In the genomic region with DNA sequence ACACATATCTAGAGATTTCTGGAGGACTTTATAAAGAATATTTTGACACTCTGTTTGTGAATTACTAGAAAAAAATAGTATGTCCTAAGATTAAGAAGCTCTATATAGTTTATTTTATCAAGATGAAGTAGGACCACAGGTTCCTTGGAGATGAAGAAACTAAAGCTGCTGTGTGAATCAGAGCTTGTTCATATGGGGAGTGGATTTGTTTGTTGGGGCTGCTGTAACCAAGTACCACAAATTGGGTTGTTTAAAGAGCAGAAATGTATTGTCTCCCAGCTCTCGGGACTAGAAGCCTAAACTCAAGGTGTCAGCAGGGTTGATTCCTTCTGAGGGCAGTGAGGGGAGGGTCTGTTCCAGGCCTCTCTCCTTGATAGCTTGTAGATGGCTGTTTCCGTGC, we compare ENCODE assay signal across 23 cellular contexts.
"Had no signal": no experiment of that assay in that cellular context is flagged by ENCODE, and none has a peak within 500 bp of the region (broad histone marks: within the 10 kb centered on the region; RNA-seq: fewer than 3 reads in every experiment).

No MANE protein-coding gene starts in this region.

- H2AFZ ChIP-seq: hepatocyte had no signal

- H3K9me3 ChIP-seq: gastrocnemius medialis, spleen, thyroid gland had no signal

- H3K4me2 ChIP-seq: hepatocyte had no signal

- H3K4me1 ChIP-seq: gastrocnemius medialis, spleen had no signal

- H3K27ac ChIP-seq: gastrocnemius medialis, hepatocyte, spleen, thyroid gland had no signal

- H3K27me3 ChIP-seq: dorsolateral prefrontal cortex, gastrocnemius medialis, hepatocyte, spleen, thyroid gland had no signal

- DNase-seq: cortex of kidney; dorsolateral prefrontal cortex; effector CD8-positive, alpha-beta T cell; gastrocnemius medialis; kidney; left cardiac atrium; left ventricle myocardium superior; mesendoderm; naive thymus-derived CD4-positive, alpha-beta T cell; nephron progenitor cell; spleen; stimulated activated CD4-positive, alpha-beta T cell treated with anti-CD3 and anti-CD28 coated beads, Interleukin-15, amount 100 ng/mL, for 24 hours; stimulated activated CD4-positive, alpha-beta T cell treated with anti-CD3 and anti-CD28 coated beads, Interleukin-1b, Interleukin-23, amount 100 ng/mL, for 48 hours; stimulated activated CD4-positive, alpha-beta T cell treated with anti-CD3 and anti-CD28 coated beads, Interleukin-4, amount 100 ng/mL, for 24 hours; stimulated activated naive CD8-positive, alpha-beta T cell treated with anti-CD3 and anti-CD28 coated beads, Interleukin-15, amount 100 ng/mL, for 72 hours; substantia nigra; thyroid gland had no signal

- H3K4me3 ChIP-seq: dorsolateral prefrontal cortex, gastrocnemius medialis, hepatocyte, lung, spleen, thyroid gland had no signal

- FAIRE-seq: kidney, urothelium cell line had no signal

- H3K36me3 ChIP-seq: thyroid gland had no signal

- ATAC-seq: esophagus mucosa; gastrocnemius medialis; left ventricle myocardium superior; naive thymus-derived CD4-positive, alpha-beta T cell; sciatic nerve; stimulated activated memory B cell treated with anti-CD40 and anti-IgM and Interleukin-4, amounts not matched to agents 10 μg/mL and 1 μg/mL and 100 μg/mL, for 72 hours; stimulated activated naive CD8-positive, alpha-beta T cell treated with anti-CD3 and anti-CD28 coated beads, Interleukin-15, amount 100 ng/mL, for 72 hours had no signal
